In genomic region chr14:77641534-77642341, GRCh38 we compare ENCODE assay signal across 8 cellular contexts. TPM values are rescaled to one million over a fixed set of nuclear protein-coding genes. Genes with fewer than 3 reads are reported as not detected.
DNase-seq lines count a peak whose midpoint lies in the region; ATAC-seq lines count a peak whose summit lies in the region.

No MANE protein-coding gene starts in this region.

- ATAC-seq in GM18498 (IDR thresholded peaks at IDR 0.05; ENCODE audit: unreplicated experiment), result peak; percentile 74
- peak; percentile 79 to 83 for ATAC-seq in natural killer cell treated with Interleukin-12 subunit alpha and Interleukin-12 subunit beta and Interleukin-15 and Interleukin-18, amount 100 ng/mL, for 72 hours

- H3K27ac Mint-ChIP-seq in natural killer cell treated with Interleukin-12 subunit alpha and Interleukin-12 subunit beta and Interleukin-15 and Interleukin-18, amount 100 ng/mL, for 72 hours, result peak overlapping the region; percentile 79 to 93
- H3K27ac Mint-ChIP-seq in stimulated activated naive CD8-positive, alpha-beta T cell treated with anti-CD3 and anti-CD28 coated beads, Interleukin-15, Interleukin-2, amounts not matched to agents 100 ng/mL and 50 ng/mL, for 24 hours, result peak overlapping the region; percentile 93

- no peaks in the 10 kb centered on the region for H3K9me3 ChIP-seq in MG63

- peak overlapping the region; percentile 84 for H3K4me3 Mint-ChIP-seq in natural killer cell treated with Interleukin-12 subunit alpha and Interleukin-12 subunit beta and Interleukin-15 and Interleukin-18, amount 100 ng/mL, for 72 hours
- peak overlapping the region; percentile 78 for H3K4me3 Mint-ChIP-seq in stimulated activated naive CD8-positive, alpha-beta T cell treated with anti-CD3 and anti-CD28 coated beads, Interleukin-15, Interleukin-2, amounts not matched to agents 100 ng/mL and 50 ng/mL, for 24 hours

- DNase-seq in MG63 (peak; percentile 43), epidermal melanocyte (ENCODE audit: insufficient read length, low spot score) (peak; percentile 60), NCI-H2107 treated with DMSO at 0.1 percent for 48 hours (lab: John Stamatoyannopoulos, UW; ENCODE audit: unreplicated experiment) (no peak), HK-2 (ENCODE audit: unreplicated experiment) (no peak)
- DNase-seq in activated CD8-positive, alpha-beta memory T cell treated with anti-CD3 and anti-CD28 coated beads, Interleukin-2, amount 50 U/mL, for 24 hours (ENCODE audit: extremely low read depth), result peak; percentile 31
- DNase-seq in natural killer cell treated with Interleukin-12 subunit alpha and Interleukin-12 subunit beta and Interleukin-15 and Interleukin-18, amount 100 ng/mL, for 72 hours (ENCODE audit: low spot score), result peak; percentile 79

- no peaks in the 10 kb centered on the region for H3K36me3 ChIP-seq in MG63

- H3K36me3 Mint-ChIP-seq in natural killer cell treated with Interleukin-12 subunit alpha and Interleukin-12 subunit beta and Interleukin-15 and Interleukin-18, amount 100 ng/mL, for 72 hours, result no peaks in the 10 kb centered on the region
- no peaks in the 10 kb centered on the region for H3K36me3 Mint-ChIP-seq in stimulated activated naive CD8-positive, alpha-beta T cell treated with anti-CD3 and anti-CD28 coated beads, Interleukin-15, Interleukin-2, amounts not matched to agents 100 ng/mL and 50 ng/mL, for 24 hours (ENCODE audit: low read depth)

- H3K9me3 Mint-ChIP-seq in natural killer cell treated with Interleukin-12 subunit alpha and Interleukin-12 subunit beta and Interleukin-15 and Interleukin-18, amount 100 ng/mL, for 72 hours, result no peaks in the 10 kb centered on the region
- H3K9me3 Mint-ChIP-seq in stimulated activated naive CD8-positive, alpha-beta T cell treated with anti-CD3 and anti-CD28 coated beads, Interleukin-15, Interleukin-2, amounts not matched to agents 100 ng/mL and 50 ng/mL, for 24 hours, result no peaks in the 10 kb centered on the region

- no peak overlapping the region for H3K4me3 ChIP-seq in MG63

- peaks cover 0 to 2% of the 10 kb centered on the region in 2 donors for H3K27me3 Mint-ChIP-seq in natural killer cell treated with Interleukin-12 subunit alpha and Interleukin-12 subunit beta and Interleukin-15 and Interleukin-18, amount 100 ng/mL, for 72 hours
- no peaks in the 10 kb centered on the region for H3K27me3 Mint-ChIP-seq in stimulated activated naive CD8-positive, alpha-beta T cell treated with anti-CD3 and anti-CD28 coated beads, Interleukin-15, Interleukin-2, amounts not matched to agents 100 ng/mL and 50 ng/mL, for 24 hours

- H3K27me3 ChIP-seq in MG63, result no peaks in the 10 kb centered on the region

- peaks cover 14% of the 10 kb centered on the region in 2 donors for H3K4me1 Mint-ChIP-seq in natural killer cell treated with Interleukin-12 subunit alpha and Interleukin-12 subunit beta and Interleukin-15 and Interleukin-18, amount 100 ng/mL, for 72 hours (ENCODE audit: low read depth in 2 of 2)
- H3K4me1 Mint-ChIP-seq in stimulated activated naive CD8-positive, alpha-beta T cell treated with anti-CD3 and anti-CD28 coated beads, Interleukin-15, Interleukin-2, amounts not matched to agents 100 ng/mL and 50 ng/mL, for 24 hours (ENCODE audit: low read depth), result peaks cover 15% of the 10 kb centered on the region

RNA-seq across cellular contexts. Expression of gene SPTLC2, which starts 25.3 kb away (rescaled TPM):
- 5.7 and 10.9 TPM in 2 replicates for total RNA-seq in MG63 (2014; rRNA removed; shearing (Covaris generic); ENCODE audit: low replicate concordance)
- total RNA-seq in natural killer cell treated with Interleukin-12 subunit alpha and Interleukin-12 subunit beta and Interleukin-15 and Interleukin-18, amount 100 ng/mL, for 72 hours, result 10 to 100 TPM; 44.0 to 65.7 TPM

Comparison
In these comparisons a context has a peak if more than half of its experiments do, and no peak if none do; other contexts are left out.
1. DNase-seq: peak in MG63 (single experiment), activated CD8-positive, alpha-beta memory T cell treated with anti-CD3 and anti-CD28 coated beads, Interleukin-2, amount 50 U/mL, for 24 hours (single experiment), epidermal melanocyte (single experiment) and natural killer cell treated with Interleukin-12 subunit alpha and Interleukin-12 subunit beta and Interleukin-15 and Interleukin-18, amount 100 ng/mL, for 72 hours (single experiment); none in NCI-H2107 treated with DMSO at 0.1 percent for 48 hours (single experiment) and HK-2 (single experiment).